Comparison of ENCODE assay signal across 24 cellular contexts in genomic region chr17:31916496-31917064, GRCh38. TPM values are rescaled to one million over a fixed set of nuclear protein-coding genes. Genes with fewer than 3 reads are reported as not detected.
DNase-seq lines count a peak whose midpoint lies in the region; ATAC-seq, FAIRE-seq and TF ChIP-seq lines count a peak whose summit lies in the region.
"Had no signal": no experiment of that assay in that cellular context is flagged by ENCODE, and none has a peak within 500 bp of the region (broad histone marks: within the 10 kb centered on the region; RNA-seq: fewer than 3 reads in every experiment).

No MANE protein-coding gene starts in this region.

- H4K5ac ChIP-seq in H1 (ENCODE audit: insufficient read length, low read depth, low read length), result no peak overlapping the region

- H3K9me3 ChIP-seq in left ventricle myocardium inferior (replicated peaks) (no peaks in the 10 kb centered on the region), right atrium auricular region (no peaks in the 10 kb centered on the region), H1 (ENCODE audit: insufficient read depth in 2 of 2, low read depth in 1 of 2, low read length in 1 of 2) (peaks cover 0 to 14% of the 10 kb centered on the region in 2 experiments; a peak in 2 of 4 replicates), neuronal stem cell (replicated peaks in 1 of 2; ENCODE audit: control insufficient read depth in 2 of 2, insufficient read depth in 1 of 2, low read depth in 1 of 2, low read length in 2 of 2) (no peaks in the 10 kb centered on the region), thoracic aorta (no peaks in the 10 kb centered on the region)
- H3K9me3 ChIP-seq: neutrophil, spleen, tibial nerve had no signal

- H4K91ac ChIP-seq in H1 (replicated peaks; ENCODE audit: insufficient read length, low read length) (no peak overlapping the region), neuronal stem cell (ENCODE audit: low read depth, low read length, poor library complexity) (no peak overlapping the region)

- CTCF ChIA-PET in H1 (lab: Charles Lee; ENCODE audit: partially characterized antibody), result interaction anchor here (2.0 kb wide), 1 partner anchor 14 kb away, joined by 11 read pairs; the partner anchor contains the start of gene UTP6

- H3K4me3 ChIP-seq in left ventricle myocardium inferior, result peak overlapping the region; percentile 40
- peak overlapping the region in 1 of 2 donors; percentile 24 for H3K4me3 ChIP-seq in right atrium auricular region
- H3K4me3 ChIP-seq in H1 (ENCODE audit: extremely low read depth in 1 of 4, insufficient read depth in 2 of 4, low read depth in 3 of 4, low read length in 4 of 4), result no peak overlapping the region
- H3K4me3 ChIP-seq in neuronal stem cell (ENCODE audit: low read length in 2 of 2), result no peak overlapping the region
- H3K4me3 ChIP-seq in thoracic aorta, result peak overlapping the region; percentile 52
- no peak overlapping the region for H3K4me3 ChIP-seq in brain microvascular endothelial cell (ENCODE audit: low read depth, low read length)

- no peaks in the 10 kb centered on the region for H3K23me2 ChIP-seq in H1 (ENCODE audit: low read depth, low read length)

- no peak overlapping the region for H3K9ac ChIP-seq in H1 (replicated peaks in 1 of 4; ENCODE audit: extremely low read depth in 1 of 4, low read depth in 3 of 4, low read length in 3 of 4)
- no peak overlapping the region for H3K9ac ChIP-seq in neuronal stem cell (ENCODE audit: low read depth, low read length, poor library complexity)

- H2BK120ac ChIP-seq in H1 (replicated peaks; ENCODE audit: low read depth, low read length) (no peak overlapping the region), neuronal stem cell (ENCODE audit: low read depth, low read length) (no peak overlapping the region)

- H3K14ac ChIP-seq in H1 (ENCODE audit: insufficient read length), result no peak overlapping the region
- no peak overlapping the region for H3K14ac ChIP-seq in neuronal stem cell (ENCODE audit: low read length)

- H3K27me3 ChIP-seq in left ventricle myocardium inferior (ENCODE audit: low read depth) (peaks cover 78% of the 10 kb centered on the region), right atrium auricular region (peaks cover 0 to 5% of the 10 kb centered on the region in 2 donors), H1 (replicated peaks in 1 of 4; ENCODE audit: control insufficient read depth in 3 of 4, extremely low read depth in 1 of 4, insufficient read depth in 3 of 4, low read length in 3 of 4) (no peaks in the 10 kb centered on the region), neuronal stem cell (ENCODE audit: control insufficient read depth in 3 of 3, insufficient read depth in 3 of 3, low read depth in 1 of 3, low read length in 3 of 3) (no peaks in the 10 kb centered on the region), thoracic aorta (replicated peaks; ENCODE audit: insufficient read depth) (no peaks in the 10 kb centered on the region), brain microvascular endothelial cell (replicated peaks) (no peaks in the 10 kb centered on the region)

- no peaks in the 10 kb centered on the region for H3K79me2 ChIP-seq in H1 (ENCODE audit: control insufficient read depth in 1 of 2, insufficient read depth in 2 of 2, low read length in 2 of 2)

- TF ChIP-seq RAD21 in H1 (IDR thresholded peaks at IDR 0.05 in 1 of 2, conservative IDR thresholded peaks at IDR 0.05 in 1 of 2; ENCODE audit: low read depth in 2 of 2, low read length in 2 of 2), result no peak

- H2BK15ac ChIP-seq in H1 (ENCODE audit: low read length), result no peak overlapping the region
- H2BK15ac ChIP-seq in neuronal stem cell (ENCODE audit: low read length), result peak overlapping the region; percentile 30

- no peak for TF ChIP-seq EP300 in H1 (IDR thresholded peaks at IDR 0.05; ENCODE audit: borderline replicate concordance in 1 of 2, low read depth in 2 of 2, low read length in 2 of 2)

- H3K79me1 ChIP-seq in H1 (ENCODE audit: low read depth, low read length), result no peaks in the 10 kb centered on the region
- no peaks in the 10 kb centered on the region for H3K79me1 ChIP-seq in neuronal stem cell (ENCODE audit: low read depth, low read length)

- in situ Hi-C loops in brain microvascular endothelial cell (cut with HindIII; ENCODE audit: low pct_ligation_motif_present, low sequenced_read_pairs), result no loop called here

- intact Hi-C loops in left ventricle myocardium inferior (cut with micrococcal nuclease), result no loop called here

- no peak for FAIRE-seq in H1 (lab: Jason Lieb, UNC)

- H4K8ac ChIP-seq in H1 (ENCODE audit: extremely low read depth, insufficient read depth, low read length) (peak overlapping the region; percentile 85; the same call in 1 of the 2 replicates), neuronal stem cell (ENCODE audit: low read depth, low read length) (no peak overlapping the region)

- TF ChIP-seq POLR2A in H1 (IDR thresholded peaks at IDR 0.05; ENCODE audit: control extremely low read depth in 1 of 2, low read depth in 2 of 2, low read length in 2 of 2), result no peak

- H2BK20ac ChIP-seq in H1 (ENCODE audit: low read length), result no peak overlapping the region

- H4K20me1 ChIP-seq in H1 (replicated peaks in 1 of 2; ENCODE audit: control insufficient read depth in 1 of 2, insufficient read depth in 2 of 2, low read length in 2 of 2), result no peaks in the 10 kb centered on the region

- H3K4me2 ChIP-seq in H1 (ENCODE audit: insufficient read depth in 1 of 2, low read depth in 2 of 2, low read length in 2 of 2) (no peak overlapping the region), neuronal stem cell (ENCODE audit: insufficient read depth, low read length, poor library complexity, severe bottlenecking) (no peak overlapping the region)

- no peak for ATAC-seq in thoracic aorta (ENCODE audit: insufficient number of reproducible peaks, low FRiP score, low read depth)
- ATAC-seq: CD8-positive, alpha-beta T cell; SK-N-SH treated with all-trans-retinoic acid at 6 μM for 48 hours had no signal

- H2BK5ac ChIP-seq in H1 (ENCODE audit: low read depth, low read length), result no peak overlapping the region
- H2BK5ac ChIP-seq in neuronal stem cell (ENCODE audit: low read length), result no peak overlapping the region

- no peak overlapping the region; the same call in 1 of the 2 replicates for H2AFZ ChIP-seq in H1 (ENCODE audit: low read length)
- no peak overlapping the region for H2AFZ ChIP-seq in neuronal stem cell (ENCODE audit: low read length)

- no peak overlapping the region for H3K18ac ChIP-seq in H1 (ENCODE audit: extremely low read depth, low read length)
- no peak overlapping the region for H3K18ac ChIP-seq in neuronal stem cell (ENCODE audit: low read length)

- no peak overlapping the region for H2BK12ac ChIP-seq in H1 (ENCODE audit: low read depth, low read length)
- no peak overlapping the region for H2BK12ac ChIP-seq in neuronal stem cell (ENCODE audit: low read length)

- H3K23ac ChIP-seq in H1 (ENCODE audit: insufficient read length) (no peak overlapping the region), neuronal stem cell (ENCODE audit: low read depth, low read length, poor library complexity) (no peak overlapping the region)

- POLR2A ChIA-PET in H1 (lab: Charles Lee; ENCODE audit: partially characterized antibody), result no interaction called here

- H3K27ac ChIP-seq in left ventricle myocardium inferior (replicated peaks) (no peak overlapping the region), right atrium auricular region (no peak overlapping the region), H1 (ENCODE audit: low read depth, low read length) (no peak overlapping the region), neuronal stem cell (replicated peaks; ENCODE audit: low read length) (no peak overlapping the region), thoracic aorta (no peak overlapping the region), brain microvascular endothelial cell (no peak overlapping the region)
- H3K27ac ChIP-seq: neutrophil, spleen, tibial nerve had no signal

- no peak overlapping the region for H3K56ac ChIP-seq in H1 (replicated peaks; ENCODE audit: insufficient read length, low read depth, low read length)

- no peak overlapping the region for H3K4ac ChIP-seq in H1 (replicated peaks; ENCODE audit: insufficient read length, low read depth, low read length)
- H3K4ac ChIP-seq in neuronal stem cell (ENCODE audit: low read length), result no peak overlapping the region

- H3K36me3 ChIP-seq in left ventricle myocardium inferior (no peaks in the 10 kb centered on the region), right atrium auricular region (no peaks in the 10 kb centered on the region), H1 (ENCODE audit: control insufficient read depth in 2 of 4, insufficient read depth in 4 of 4, low read length in 3 of 4) (peaks cover 0 to 4% (median 0%) of the 10 kb centered on the region in 4 experiments; a peak in 1 of 8 replicates), neuronal stem cell (replicated peaks in 1 of 2; ENCODE audit: control insufficient read depth in 2 of 2, insufficient read depth in 2 of 2, low read length in 2 of 2) (no peaks in the 10 kb centered on the region), thoracic aorta (no peaks in the 10 kb centered on the region), brain microvascular endothelial cell (replicated peaks) (no peaks in the 10 kb centered on the region)
- H3K36me3 ChIP-seq: neutrophil, spleen, tibial nerve had no signal

- TF ChIP-seq CTCF in left ventricle myocardium inferior (IDR thresholded peaks at IDR 0.05; ENCODE audit: borderline replicate concordance), result no peak
- TF ChIP-seq CTCF in right atrium auricular region (IDR thresholded peaks at IDR 0.05), result no peak
- no peak for TF ChIP-seq CTCF in H1 (IDR thresholded peaks at IDR 0.05; ENCODE audit: control extremely low read depth in 1 of 3, insufficient read depth in 1 of 3, low read depth in 1 of 3, low read length in 3 of 3)
- TF ChIP-seq CTCF in thoracic aorta (IDR thresholded peaks at IDR 0.05), result no peak
- TF ChIP-seq CTCF in brain microvascular endothelial cell (IDR thresholded peaks at IDR 0.05; ENCODE audit: low read depth, low read length, missing control alignments), result no peak

- WGBS in H1 (ENCODE audit: extremely low coverage in 1 of 2, insufficient coverage in 1 of 2, insufficient read length in 1 of 2, insufficient replicate concordance in 2 of 2, low coverage in 1 of 2, low lambda C conversion rate in 2 of 2, missing lambda C conversion rate in 1 of 2), 2 experiments, result 94% methylated on average over 26 of the region's 36 CpGs; no CpG with 5 or more reads in 1 of the 2 experiments
- no CpG with 5 or more reads among the region's 36 CpGs for WGBS in neuronal stem cell (ENCODE audit: extremely low coverage in 2 of 2, insufficient read length in 2 of 2, insufficient replicate concordance in 1 of 2), 2 donors

- no peak overlapping the region for H2AK5ac ChIP-seq in H1 (ENCODE audit: low read depth, low read length)
- no peak overlapping the region for H2AK5ac ChIP-seq in neuronal stem cell (ENCODE audit: low read depth, low read length)

- DNase-seq in left ventricle myocardium inferior, result no peak
- no peak for DNase-seq in right atrium auricular region (ENCODE audit: low spot score)
- no peak for DNase-seq in H1 (ENCODE audit: low read depth in 1 of 2, low spot score in 2 of 2)
- no peak for DNase-seq in neuronal stem cell (ENCODE audit: low spot score)
- no peak for DNase-seq in thoracic aorta (ENCODE audit: low spot score)
- no peak for DNase-seq in brain microvascular endothelial cell
- no peak for DNase-seq in activated T-cell treated with anti-CD3 and anti-CD28 coated beads, Interleukin-2, amount 50 U/mL, for 48 hours
- no peak for DNase-seq in stimulated activated CD4-positive, alpha-beta T cell treated with anti-CD3 and anti-CD28 coated beads, Interleukin-12 subunit alpha, Interleukin-12 subunit beta, amount 100 ng/mL, for 4 hours
- DNase-seq: activated CD4-positive, alpha-beta T cell treated with anti-CD3 and anti-CD28 coated beads, Interleukin-2, amount 10 ng/mL, durations not matched to agents 7 days and 5 days; AML-193; CD8-positive, alpha-beta T cell; hypothalamus; KG1; MM.1S; NCI-H1417 treated with DMSO at 0.1 percent for 48 hours; NCI-H2081 treated with DMSO at 0.1 percent for 48 hours; NCI-H446; NCI-H82; stimulated activated CD4-positive, alpha-beta T cell treated with anti-CD3 and anti-CD28 coated beads, Interleukin-4, amount 100 ng/mL, for 1 hour; stimulated activated naive B cell treated with anti-CD40 and anti-IgM and Interleukin-4, amounts not matched to agents 10 μg/mL and 1 μg/mL and 100 μg/mL, for 72 hours had no signal

- H3K4me1 ChIP-seq in left ventricle myocardium inferior, result no peaks in the 10 kb centered on the region
- H3K4me1 ChIP-seq in right atrium auricular region, result no peaks in the 10 kb centered on the region
- peaks cover 0 to 4% (median 0%) of the 10 kb centered on the region in 4 experiments; a peak in 1 of 7 replicates for H3K4me1 ChIP-seq in H1 (replicated peaks in 1 of 4; ENCODE audit: control insufficient read depth in 3 of 4, insufficient read depth in 4 of 4, low read length in 3 of 4)
- no peaks in the 10 kb centered on the region for H3K4me1 ChIP-seq in neuronal stem cell (ENCODE audit: control insufficient read depth in 2 of 2, insufficient read depth in 1 of 2, low read depth in 1 of 2, low read length in 2 of 2)
- peaks cover 6% of the 10 kb centered on the region in 2 donors for H3K4me1 ChIP-seq in thoracic aorta (ENCODE audit: control insufficient read depth in 1 of 2, low read depth in 2 of 2)

RNA-seq across cellular contexts. Expression of gene UTP6, which starts 15.1 kb away (rescaled TPM):
- total RNA-seq in left ventricle myocardium inferior (32.0 TPM), right atrium auricular region (10 to 100 TPM; 10.2 to 17.9 TPM), thoracic aorta (10 to 100 TPM; 56.0 to 77.3 TPM)
- 96.2 and 108 TPM in 2 replicates for total RNA-seq in H1 (2021; fragmentation: NEBNext Ultra II Directional; extraction: Animal tissue kit (Norgen Biotek cat#: 25700))
- polyA plus RNA-seq in H1 (2011; rRNA removed), result 7.2 and 12.8 TPM in 2 replicates
- polyA plus RNA-seq in H1 (2011; cell fraction: cytosol; rRNA removed), result 22.9 TPM
- polyA plus RNA-seq in H1 (2011; cell fraction: nucleus; rRNA removed), result 7.2 TPM
- polyA plus RNA-seq in H1 (2012, experiment 1 of 2), result 69.7 to 110 TPM (median 79.8 TPM) in 4 replicates
- polyA plus RNA-seq in H1 (2012, experiment 2 of 2), result 18.6 TPM
- polyA plus RNA-seq in H1 (2013, experiment 1 of 2), result 63.6 TPM
- polyA plus RNA-seq in H1 (2013, experiment 2 of 2), result 61.4 TPM
- polyA minus RNA-seq in H1 (2011; rRNA and poly(A)+ RNA removed), result 12.7 and 15.9 TPM in 2 replicates
- 19.4 TPM for polyA minus RNA-seq in H1 (2011; cell fraction: cytosol; rRNA and poly(A)+ RNA removed)
- 14.0 TPM for polyA minus RNA-seq in H1 (2011; cell fraction: nucleus; rRNA and poly(A)+ RNA removed)
- polyA plus RNA-seq in neuronal stem cell (2013, experiment 1 of 2), result 39.0 TPM
- 41.7 TPM for polyA plus RNA-seq in neuronal stem cell (2013, experiment 2 of 2)

RNA-seq across cellular contexts. Expression of gene SUZ12, which starts 20.2 kb away (rescaled TPM):
- total RNA-seq in left ventricle myocardium inferior, result 12.6 TPM
- total RNA-seq in right atrium auricular region, result 10 to 100 TPM; 12.0 to 12.4 TPM
- 32.1 and 34.6 TPM in 2 replicates for total RNA-seq in H1 (2021; fragmentation: NEBNext Ultra II Directional; extraction: Animal tissue kit (Norgen Biotek cat#: 25700))
- polyA plus RNA-seq in H1 (2011; rRNA removed), result 5.3 and 9.1 TPM in 2 replicates
- polyA plus RNA-seq in H1 (2011; cell fraction: cytosol; rRNA removed), result 12.1 TPM
- 7.6 TPM for polyA plus RNA-seq in H1 (2011; cell fraction: nucleus; rRNA removed)
- polyA plus RNA-seq in H1 (2012, experiment 1 of 2), result 9.1 to 20.8 TPM (median 11.5 TPM) in 4 replicates
- 2.1 TPM for polyA plus RNA-seq in H1 (2012, experiment 2 of 2)
- polyA plus RNA-seq in H1 (2013, experiment 1 of 2), result 30.4 TPM
- 27.9 TPM for polyA plus RNA-seq in H1 (2013, experiment 2 of 2)
- polyA minus RNA-seq in H1 (2011; rRNA and poly(A)+ RNA removed), result 11.5 and 19.0 TPM in 2 replicates
- polyA minus RNA-seq in H1 (2011; cell fraction: cytosol; rRNA and poly(A)+ RNA removed), result 14.6 TPM
- polyA minus RNA-seq in H1 (2011; cell fraction: nucleus; rRNA and poly(A)+ RNA removed), result 17.6 TPM
- polyA plus RNA-seq in neuronal stem cell (2013, experiment 1 of 2), result 34.9 TPM
- polyA plus RNA-seq in neuronal stem cell (2013, experiment 2 of 2), result 36.4 TPM
- total RNA-seq in thoracic aorta, result 10 to 100 TPM; 14.4 to 26.0 TPM

RNA-seq across cellular contexts. Expression of gene COPRS, which starts 57.5 kb away (rescaled TPM):
- 52.5 TPM for total RNA-seq in left ventricle myocardium inferior
- 10 to 100 TPM; 67.8 to 73.9 TPM for total RNA-seq in right atrium auricular region
- 47.4 and 49.3 TPM in 2 replicates for total RNA-seq in H1 (2021; fragmentation: NEBNext Ultra II Directional; extraction: Animal tissue kit (Norgen Biotek cat#: 25700))
- 32.4 and 40.9 TPM in 2 replicates for polyA plus RNA-seq in H1 (2011; rRNA removed)
- 35.4 TPM for polyA plus RNA-seq in H1 (2011; cell fraction: cytosol; rRNA removed)
- polyA plus RNA-seq in H1 (2011; cell fraction: nucleus; rRNA removed), result 19.8 TPM
- polyA plus RNA-seq in H1 (2012, experiment 1 of 2), result 57.5 to 63.5 TPM (median 60.2 TPM) in 4 replicates
- polyA plus RNA-seq in H1 (2012, experiment 2 of 2), result 72.4 TPM
- polyA plus RNA-seq in H1 (2013, experiment 1 of 2), result 33.5 TPM
- 35.9 TPM for polyA plus RNA-seq in H1 (2013, experiment 2 of 2)
- 21.5 and 29.2 TPM in 2 replicates for polyA minus RNA-seq in H1 (2011; rRNA and poly(A)+ RNA removed)
- polyA minus RNA-seq in H1 (2011; cell fraction: cytosol; rRNA and poly(A)+ RNA removed), result 19.2 TPM
- 10.9 TPM for polyA minus RNA-seq in H1 (2011; cell fraction: nucleus; rRNA and poly(A)+ RNA removed)
- 45.8 TPM for polyA plus RNA-seq in neuronal stem cell (2013, experiment 1 of 2)
- 46.2 TPM for polyA plus RNA-seq in neuronal stem cell (2013, experiment 2 of 2)
- 100 to 1,000 TPM in 1 of 2 donors, 10 to 100 TPM in 1; 74.5 to 157 TPM for total RNA-seq in thoracic aorta

Comparison
In these comparisons a context has a peak if more than half of its experiments do, and no peak if none do; other contexts are left out.
1. H3K4me3 ChIP-seq: peak in left ventricle myocardium inferior (single experiment) and thoracic aorta (single experiment); none in H1 (0 of 4), neuronal stem cell (0 of 2) and brain microvascular endothelial cell (single experiment).